ENCODE assay signal across 13 cellular contexts in the genomic region with DNA sequence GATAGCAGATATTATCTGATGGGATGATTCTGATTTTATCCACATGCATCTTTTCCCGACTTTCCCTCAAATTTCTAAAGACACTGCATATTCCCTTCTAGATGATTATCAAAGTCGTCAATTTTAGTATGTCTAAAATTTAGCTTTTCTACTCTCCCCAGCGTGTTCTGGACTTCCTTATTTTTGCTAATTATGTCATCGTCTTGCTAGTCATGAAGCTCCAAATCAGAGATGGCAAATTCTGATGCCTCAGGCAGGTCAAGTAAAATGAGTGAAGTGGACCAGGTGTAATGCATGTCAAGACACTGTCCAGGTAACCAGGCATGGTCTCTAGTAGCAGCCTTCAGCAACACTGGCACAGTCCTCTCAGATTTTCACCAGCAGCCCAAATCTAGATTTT.
"Had no signal": no experiment of that assay in that cellular context is flagged by ENCODE, and none has a peak within 500 bp of the region (broad histone marks: within the 10 kb centered on the region; RNA-seq: fewer than 3 reads in every experiment).

No MANE protein-coding gene starts in this region.

- H3K27ac ChIP-seq: ascending aorta, epithelial cell of prostate, thyroid gland had no signal

- H3K4me3 ChIP-seq: ascending aorta, thyroid gland had no signal

- H3K27me3 ChIP-seq: ascending aorta, thyroid gland had no signal

- ATAC-seq: activated CD4-positive, CD25-positive, alpha-beta regulatory T cell treated with anti-CD3 and anti-CD28 coated beads, Interleukin-2, amount 50 U/mL, for 24 hours; activated T-helper 17 cell treated with anti-CD3 and anti-CD28 coated beads, Interleukin-2, amount 50 U/mL, for 72 hours; stimulated activated memory B cell treated with anti-CD40 and anti-IgM and Interleukin-4, amounts not matched to agents 10 μg/mL and 1 μg/mL and 100 μg/mL, for 72 hours had no signal

- H3K9me3 ChIP-seq: ascending aorta, thyroid gland had no signal

- DNase-seq: activated CD4-positive, alpha-beta T cell treated with anti-CD3 and anti-CD28 coated beads, Interleukin-2, amount 50 U/mL, for 4 hours; activated naive CD4-positive, alpha-beta T cell treated with Interleukin-2 at 50 U/mL for 16 hours; foreskin melanocyte; head of caudate nucleus; immature natural killer cell; occipital lobe; stimulated activated CD4-positive, alpha-beta T cell treated with anti-CD3 and anti-CD28 coated beads, Interleukin-2, amount 100 ng/mL, for 48 hours; thyroid gland had no signal

- H3K36me3 ChIP-seq: ascending aorta, thyroid gland had no signal
